ENCODE assay signal across 9 cellular contexts in genomic region chr5:76175821-76176403, GRCh38.
A peak's percentile ranks its signal among the peaks of the same experiment; 100 is the strongest.
DNase-seq lines count a peak whose midpoint lies in the region; ATAC-seq and TF ChIP-seq lines count a peak whose summit lies in the region.
"Had no signal": no experiment of that assay in that cellular context is flagged by ENCODE, and none has a peak within 500 bp of the region (broad histone marks: within the 10 kb centered on the region; RNA-seq: fewer than 3 reads in every experiment).

No MANE protein-coding gene starts in this region.

- CTCF ChIA-PET in CD4-positive, alpha-beta T cell (lab: Charles Lee): interaction anchor here (1.1 to 1.7 kb wide), 8 partner anchors 11 to 940 kb away, joined by 3 to 23 read pairs (median 4); partner anchors contain the start of gene ANKRD31
- CTCF ChIA-PET in A673 (lab: Charles Lee): interaction anchor here (0.5 to 1.1 kb wide), 6 partner anchors 11 to 1251 kb away, joined by 3 to 10 read pairs (median 4); no protein-coding TSS in a partner anchor

- POLR2A ChIA-PET in CD4-positive, alpha-beta T cell (lab: Charles Lee): interaction anchor here (0.6 to 1.4 kb wide), 2 partner anchors 20 to 92 kb away, joined by 3 to 4 read pairs; no protein-coding TSS in a partner anchor
- POLR2A ChIA-PET in A673 (lab: Charles Lee; ENCODE audit: low non-redundant PET): no interaction called here

- H3K27me3 Mint-ChIP-seq in CD4-positive, alpha-beta T cell: no peaks in the 10 kb centered on the region

- no peaks in the 10 kb centered on the region for H3K4me1 ChIP-seq in A673 (ENCODE audit: insufficient read depth, low read length, poor library complexity, severe bottlenecking)

- ATAC-seq in CD4-positive, alpha-beta T cell (ENCODE audit: poor library complexity): no peak
- ATAC-seq in GM19351 (IDR thresholded peaks at IDR 0.05; ENCODE audit: unreplicated experiment) (peak; percentile 82), HG03135 (IDR thresholded peaks at IDR 0.05; ENCODE audit: unreplicated experiment) (peak; percentile 69)

- H3K4me3 Mint-ChIP-seq in CD4-positive, alpha-beta T cell: no peak overlapping the region
- H3K4me3 Mint-ChIP-seq: nephron had no signal

- no peak overlapping the region for H3K27ac ChIP-seq in CD4-positive, alpha-beta T cell (ENCODE audit: low read depth, low read length)
- no peak overlapping the region for H3K27ac ChIP-seq in A673 (ENCODE audit: low read depth, low read length, poor library complexity, severe bottlenecking)

- no TSS peak for BruUV-seq in A673 (replicated peaks; lab: Mats Ljungman, UMichigan)

- H3K9me3 Mint-ChIP-seq in CD4-positive, alpha-beta T cell: no peaks in the 10 kb centered on the region

- H3K36me3 ChIP-seq in A673 (ENCODE audit: insufficient read depth, low read length, poor library complexity, severe bottlenecking): no peaks in the 10 kb centered on the region

- H3K27ac Mint-ChIP-seq in CD4-positive, alpha-beta T cell: peak overlapping the region; percentile 31
- H3K27ac Mint-ChIP-seq: nephron had no signal

- H3K36me3 Mint-ChIP-seq in CD4-positive, alpha-beta T cell (ENCODE audit: low read depth): no peaks in the 10 kb centered on the region

- DNase-seq in CD4-positive, alpha-beta T cell: no peak
- peak; percentile 25 to 36 for DNase-seq in activated CD4-positive, alpha-beta T cell treated with anti-CD3 and anti-CD28 coated beads, Interleukin-2, amount 50 U/mL, for 48 hours
- no peak for DNase-seq in NCI-H2171 treated with DMSO at 0.1 percent for 48 hours (lab: John Stamatoyannopoulos, UW)
- no peak for DNase-seq in DMS79 treated with DMSO at 0.1 percent for 48 hours (lab: John Stamatoyannopoulos, UW)
- no peak for DNase-seq in A673 (ENCODE audit: low spot score)
- DNase-seq in DMS53 treated with DMSO at 0.1 percent for 48 hours (lab: John Stamatoyannopoulos, UW; ENCODE audit: unreplicated experiment): no peak

- no peaks in the 10 kb centered on the region for H3K27me3 ChIP-seq in CD4-positive, alpha-beta T cell (ENCODE audit: control insufficient read depth, insufficient read depth, low read length)
- H3K27me3 ChIP-seq in A673 (replicated peaks; ENCODE audit: insufficient read depth, low read depth, low read length, poor library complexity): no peaks in the 10 kb centered on the region

- H3K9me3 ChIP-seq in CD4-positive, alpha-beta T cell (ENCODE audit: control insufficient read depth, low read length): no peaks in the 10 kb centered on the region
- no peaks in the 10 kb centered on the region for H3K9me3 ChIP-seq in A673 (ENCODE audit: low read depth, low read length, poor library complexity, severe bottlenecking)

- intact Hi-C loops in CD4-positive, alpha-beta T cell (cut with DNase I, micrococcal nuclease): loop anchor here (10.0 kb wide), 2 partner anchors 369 to 941 kb away; partner anchors contain the start of gene ANKRD31 (in 1 of the 2)
- intact Hi-C loops in A673 (cut with micrococcal nuclease; ENCODE audit: unreplicated experiment): loop anchor here (5.0 kb wide), 1 partner anchor 94 kb away; the partner anchor contains the start of gene SV2C

- TF ChIP-seq CTCF in CD4-positive, alpha-beta T cell (IDR thresholded peaks at IDR 0.05): no peak
- no peak for TF ChIP-seq CTCF in A673 (conservative IDR thresholded peaks at IDR 0.05; ENCODE audit: low read depth, low read length)

- H3K4me1 Mint-ChIP-seq in CD4-positive, alpha-beta T cell (ENCODE audit: low read depth): peaks cover 21% of the 10 kb centered on the region
- H3K4me1 Mint-ChIP-seq: nephron had no signal

- H3K4me3 ChIP-seq in A673 (ENCODE audit: low read depth, low read length, poor library complexity, severe bottlenecking): no peak overlapping the region

Comparison
In these comparisons a context has a peak if more than half of its experiments do, and no peak if none do; other contexts are left out.
1. DNase-seq: peak in activated CD4-positive, alpha-beta T cell treated with anti-CD3 and anti-CD28 coated beads, Interleukin-2, amount 50 U/mL, for 48 hours (2 of 2); none in CD4-positive, alpha-beta T cell (0 of 10), NCI-H2171 treated with DMSO at 0.1 percent for 48 hours (single experiment), DMS79 treated with DMSO at 0.1 percent for 48 hours (single experiment), A673 (single experiment) and DMS53 treated with DMSO at 0.1 percent for 48 hours (single experiment).